In genomic region chr16:75086281-75086680, GRCh38 we compare ENCODE assay signal across 17 cellular contexts. TPM values are rescaled to one million over a fixed set of nuclear protein-coding genes. Genes with fewer than 3 reads are reported as not detected.
A peak's percentile ranks its signal among the peaks of the same experiment; 100 is the strongest.
DNase-seq lines count a peak whose midpoint lies in the region; ATAC-seq and TF ChIP-seq lines count a peak whose summit lies in the region.
"Had no signal": no experiment of that assay in that cellular context is flagged by ENCODE, and none has a peak within 500 bp of the region (broad histone marks: within the 10 kb centered on the region; RNA-seq: fewer than 3 reads in every experiment).

No MANE protein-coding gene starts in this region.

- POLR2A ChIA-PET in WTC11 (lab: Charles Lee): no interaction called here

- H3K27me3 ChIP-seq in left lung (no peaks in the 10 kb centered on the region), thyroid gland (no peaks in the 10 kb centered on the region), suprapubic skin (no peaks in the 10 kb centered on the region)
- H3K27me3 ChIP-seq: stomach had no signal

- peaks cover 40% of the 10 kb centered on the region for H3K4me1 Mint-ChIP-seq in WTC11

- H3K4me3 ChIP-seq in left lung (no peak overlapping the region), thyroid gland (replicated peaks in 1 of 3) (no peak overlapping the region), suprapubic skin (no peak overlapping the region)
- H3K4me3 ChIP-seq: lower lobe of right lung, stomach had no signal

- H3K27me3 Mint-ChIP-seq in WTC11 (ENCODE audit: low read depth): no peaks in the 10 kb centered on the region

- no peak for TF ChIP-seq EP300 in suprapubic skin (IDR thresholded peaks at IDR 0.05)

- 85 to 100% methylated on average over 1 of the region's 1 CpG for WGBS in thyroid gland, 2 donors
- 80% methylated on average over 1 of the region's 1 CpG for WGBS in suprapubic skin

- intact Hi-C loops in left lung (cut with DNase I): no loop called here
- intact Hi-C loops in thyroid gland (cut with DNase I): no loop called here

- peaks cover 10% of the 10 kb centered on the region for H3K36me3 Mint-ChIP-seq in WTC11
- H3K36me3 Mint-ChIP-seq: IgD-negative memory B cell had no signal

- H3K27ac ChIP-seq in left lung: no peak overlapping the region
- peak overlapping the region in 2 of 3 donors; percentile 37 to 74 for H3K27ac ChIP-seq in thyroid gland
- no peak overlapping the region for H3K27ac ChIP-seq in suprapubic skin

- no peaks in the 10 kb centered on the region for H3K36me3 ChIP-seq in left lung
- H3K36me3 ChIP-seq in thyroid gland: no peaks in the 10 kb centered on the region
- no peaks in the 10 kb centered on the region for H3K36me3 ChIP-seq in suprapubic skin
- H3K36me3 ChIP-seq: lower lobe of right lung, stomach had no signal

- ATAC-seq in WTC11: no peak
- peak; percentile 16 for ATAC-seq in left lung

- DNase-seq in GM03348 (ENCODE audit: low spot score) (peak; percentile 39), WTC11 (ENCODE audit: low spot score) (no peak), left lung (no peak), thyroid gland (no peak), suprapubic skin (ENCODE audit: low spot score in 2 of 2) (no peak), NCI-H524 treated with DMSO at 0.1 percent for 48 hours (lab: John Stamatoyannopoulos, UW) (no peak), GM19240 (ENCODE audit: insufficient read length, low spot score) (no peak)
- DNase-seq: activated CD4-positive, CD25-positive, alpha-beta regulatory T cell; amniotic stem cell; lower lobe of right lung; NCI-H1105; NCI-H2171; stomach had no signal

- 0 out of 2 replicates have a peak, but pooled peaks cover 3% of the 10 kb centered on the region for H3K9me3 Mint-ChIP-seq in WTC11
- H3K9me3 Mint-ChIP-seq: activated T-helper 2 cell treated with anti-CD3 and anti-CD28 coated beads, Interferon-gamma antibody, Interleukin-2, Interleukin-4, amounts not matched to agents 10 μg/mL and 5 μg/mL and 100 μg/mL, durations not matched to agents 14 hours and 24 hours and 36 hours had no signal

- H3K4me3 Mint-ChIP-seq in WTC11: no peak overlapping the region
- H3K4me3 Mint-ChIP-seq: CD14-positive monocyte; IgD-negative memory B cell; T-helper 1 cell treated with Interleukin-12 subunit alpha and Interleukin-12 subunit beta and Interleukin-4 antibody, amounts not matched to agents 30 μg/mL and 1 μg/mL, for 36 hours had no signal

- TF ChIP-seq POLR2A in thyroid gland (IDR thresholded peaks at IDR 0.05) (no peak), suprapubic skin (IDR thresholded peaks at IDR 0.05) (no peak)

- TF ChIP-seq CTCF in WTC11 (IDR thresholded peaks at IDR 0.05) (no peak), left lung (IDR thresholded peaks at IDR 0.05) (no peak), thyroid gland (IDR thresholded peaks at IDR 0.05) (no peak), suprapubic skin (IDR thresholded peaks at IDR 0.05) (no peak)

- H3K4me1 ChIP-seq in left lung (peaks cover 18 to 38% of the 10 kb centered on the region in 2 donors), thyroid gland (peaks cover 40 to 46% of the 10 kb centered on the region in 2 donors), suprapubic skin (peaks cover 40% of the 10 kb centered on the region)

- peak overlapping the region; percentile 40; the same call in 1 of the 2 replicates for H3K27ac Mint-ChIP-seq in WTC11
- H3K27ac Mint-ChIP-seq: activated T-helper 2 cell treated with anti-CD3 and anti-CD28 coated beads, Interferon-gamma antibody, Interleukin-2, Interleukin-4, amounts not matched to agents 10 μg/mL and 5 μg/mL and 100 μg/mL, durations not matched to agents 14 hours and 24 hours and 36 hours; CD14-positive monocyte; IgD-negative memory B cell had no signal

- H3K9me3 ChIP-seq in left lung (no peaks in the 10 kb centered on the region), thyroid gland (no peaks in the 10 kb centered on the region), suprapubic skin (no peaks in the 10 kb centered on the region)
- H3K9me3 ChIP-seq: lower lobe of right lung, stomach had no signal

- CTCF ChIA-PET in WTC11 (lab: Charles Lee): interaction anchor here (0.6 to 5.0 kb wide), 4 partner anchors 24 to 88 kb away, joined by 3 to 31 read pairs (median 4); partner anchors contain the start of gene ZNRF1

TF ChIP-seq in WTC11, 78 proteins besides CTCF, POLR2A, EP300 and RAD21 (continues in another document):
- TF ChIP-seq MYBL2 (CRISPR knock-in tag; IDR thresholded peaks at IDR 0.05) (no peak), ZNF317 (CRISPR knock-in tag; IDR thresholded peaks at IDR 0.05; ENCODE audit: borderline replicate concordance, low read depth) (no peak), E2F4 (CRISPR knock-in tag; IDR thresholded peaks at IDR 0.05; ENCODE audit: borderline replicate concordance, low read depth) (no peak), TCF7 (CRISPR knock-in tag; IDR thresholded peaks at IDR 0.05; ENCODE audit: low read depth) (no peak), NR2C2 (CRISPR knock-in tag; IDR thresholded peaks at IDR 0.05) (no peak), ZNF532 (CRISPR knock-in tag; IDR thresholded peaks at IDR 0.05; ENCODE audit: borderline replicate concordance) (no peak), HMGXB4 (CRISPR knock-in tag; IDR thresholded peaks at IDR 0.05) (no peak), ATF2 (CRISPR knock-in tag; IDR thresholded peaks at IDR 0.05; ENCODE audit: borderline replicate concordance, low read depth) (no peak)

RNA-seq across cellular contexts. Expression of gene LDHD, which starts 30.3 kb away (rescaled TPM):
- 12.3 to 12.6 TPM (median 12.3 TPM) in 3 replicates for total RNA-seq in WTC11 (2021)
- 1 to 10 TPM; 7.3 to 9.9 TPM for total RNA-seq in left lung
- 10 to 100 TPM; 10.2 to 41.3 (median 26.3) TPM for total RNA-seq in thyroid gland
- 10 to 100 TPM; 10.7 to 19.2 (median 14.0) TPM for total RNA-seq in suprapubic skin

Comparison
In these comparisons a context has a peak if more than half of its experiments do, and no peak if none do; other contexts are left out.
1. H3K27ac ChIP-seq: peak in thyroid gland (2 of 3); none in left lung (0 of 2) and suprapubic skin (single experiment).